11 cellular contexts compared by ENCODE assay signal in the genomic region with DNA sequence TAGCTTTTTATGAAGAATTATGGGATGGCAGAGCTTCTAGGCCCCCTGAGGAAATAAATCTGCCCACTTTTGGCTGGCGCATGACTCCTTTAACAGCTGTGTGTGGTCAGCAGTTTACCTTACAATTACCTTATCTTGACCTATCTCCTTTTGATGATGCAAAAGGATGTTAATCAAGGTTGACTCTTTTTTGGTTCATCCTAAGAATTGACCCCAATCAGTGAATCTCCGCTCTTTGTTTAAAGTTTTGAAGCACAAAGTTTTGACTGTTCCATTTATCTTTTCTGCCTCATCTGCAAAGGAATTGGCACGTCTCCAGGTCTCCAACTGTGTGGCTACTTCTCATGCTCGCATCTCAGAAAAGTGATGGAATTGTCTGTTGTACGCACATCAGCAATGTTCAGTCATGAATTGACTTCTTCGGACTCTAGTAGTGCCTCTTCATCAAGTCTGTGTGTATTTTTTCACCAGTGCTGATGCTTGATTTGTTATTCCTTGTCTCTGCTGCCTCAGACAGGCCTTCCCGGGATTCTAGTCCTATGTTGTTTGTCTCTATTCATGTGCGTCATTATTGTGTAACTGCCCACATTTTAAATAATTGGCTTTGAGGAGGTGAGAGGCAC.
A peak's percentile ranks its signal among the peaks of the same experiment; 100 is the strongest.
DNase-seq lines count a peak whose midpoint lies in the region; ATAC-seq and TF ChIP-seq lines count a peak whose summit lies in the region.
"Had no signal": no experiment of that assay in that cellular context is flagged by ENCODE, and none has a peak within 500 bp of the region (broad histone marks: within the 10 kb centered on the region; RNA-seq: fewer than 3 reads in every experiment).

No MANE protein-coding gene starts in this region.

- peaks cover 7 to 21% of the 10 kb centered on the region in 2 donors for H3K36me3 Mint-ChIP-seq in activated T-cell treated with anti-CD3 and anti-CD28 coated beads, Interleukin-2, amount 50 U/mL, for 72 hours (ENCODE audit: insufficient read depth in 2 of 2)

- H3K79me2 ChIP-seq in hepatocyte = no peaks in the 10 kb centered on the region

- 60% methylated on average over 8 of the region's 8 CpGs for WGBS in hepatocyte (ENCODE audit: low lambda C conversion rate, missing lambda C conversion rate)
- WGBS in thyroid gland, 2 donors = 46 to 48% methylated on average over 8 of the region's 8 CpGs

- H2AFZ ChIP-seq in hepatocyte = no peak overlapping the region

- TF ChIP-seq POLR2A in thyroid gland (IDR thresholded peaks at IDR 0.05) = no peak

- H3K4me3 Mint-ChIP-seq in activated T-cell treated with anti-CD3 and anti-CD28 coated beads, Interleukin-2, amount 50 U/mL, for 72 hours = no peak overlapping the region

- H3K4me1 Mint-ChIP-seq in activated T-cell treated with anti-CD3 and anti-CD28 coated beads, Interleukin-2, amount 50 U/mL, for 72 hours (ENCODE audit: low read depth) = peaks cover 6% of the 10 kb centered on the region

- POLR2A ChIA-PET in HEK293 (lab: Yijun Ruan, JAX) = no interaction called here

- no peaks in the 10 kb centered on the region for H3K36me3 ChIP-seq in HEK293 (ENCODE audit: control insufficient read depth in 2 of 2, insufficient read depth in 1 of 2, low read length in 2 of 2)
- H3K36me3 ChIP-seq in hepatocyte (replicated peaks; ENCODE audit: insufficient read depth, low read depth) = no peaks in the 10 kb centered on the region
- no peaks in the 10 kb centered on the region for H3K36me3 ChIP-seq in thyroid gland
- H3K36me3 ChIP-seq: cardiac muscle cell, heart right ventricle, stomach had no signal

- H3K27ac ChIP-seq in HEK293 (ENCODE audit: extremely low read depth, low read depth, low read length) = peak overlapping the region; percentile 27
- H3K27ac ChIP-seq in hepatocyte = no peak overlapping the region
- peak overlapping the region in 1 of 3 donors; percentile 24 for H3K27ac ChIP-seq in thyroid gland
- H3K27ac ChIP-seq: cardiac muscle cell, heart right ventricle, stomach had no signal

- no peaks in the 10 kb centered on the region for H3K9me2 ChIP-seq in hepatocyte (replicated peaks; ENCODE audit: insufficient read depth)

- no peaks in the 10 kb centered on the region for H3K27me3 ChIP-seq in hepatocyte
- H3K27me3 ChIP-seq in thyroid gland = no peaks in the 10 kb centered on the region
- H3K27me3 ChIP-seq: cardiac muscle cell, heart right ventricle, stomach had no signal

- no peaks in the 10 kb centered on the region for H4K20me1 ChIP-seq in hepatocyte (ENCODE audit: insufficient read depth, poor library complexity, severe bottlenecking)

- H3K4me1 ChIP-seq in HEK293 (ENCODE audit: control insufficient read depth, insufficient read depth, low read length) (peaks cover 5% of the 10 kb centered on the region; the same call in 1 of the 2 replicates), hepatocyte (ENCODE audit: insufficient read depth) (peaks cover 12% of the 10 kb centered on the region), thyroid gland (peaks cover 0 to 26% of the 10 kb centered on the region in 2 donors)

- intact Hi-C loops in thyroid gland (cut with DNase I) = no loop called here

- TF ChIP-seq CTCF in HEK293 (tag by site-specific recombination; IDR thresholded peaks at IDR 0.05) (no peak), hepatocyte (IDR thresholded peaks at IDR 0.05; ENCODE audit: poor library complexity) (no peak), thyroid gland (IDR thresholded peaks at IDR 0.05) (no peak)

- no peak for ATAC-seq in activated T-cell treated with anti-CD3 and anti-CD28 coated beads, Interleukin-2, amount 50 U/mL, for 72 hours (replicated peaks in 1 of 2)

- H3K27ac Mint-ChIP-seq in activated T-cell treated with anti-CD3 and anti-CD28 coated beads, Interleukin-2, amount 50 U/mL, for 72 hours = no peak overlapping the region

- H3K27me3 Mint-ChIP-seq in activated T-cell treated with anti-CD3 and anti-CD28 coated beads, Interleukin-2, amount 50 U/mL, for 72 hours (ENCODE audit: low read depth) = no peaks in the 10 kb centered on the region

- H3K9me3 ChIP-seq in HEK293 (ENCODE audit: control insufficient read depth, insufficient read depth, low read depth, low read length) (no peaks in the 10 kb centered on the region), hepatocyte (ENCODE audit: low read depth) (no peaks in the 10 kb centered on the region), thyroid gland (no peaks in the 10 kb centered on the region)
- H3K9me3 ChIP-seq: heart right ventricle, stomach had no signal

- H3K4me3 ChIP-seq in HEK293 (ENCODE audit: low read depth, low read length) = no peak overlapping the region
- no peak overlapping the region for H3K4me3 ChIP-seq in hepatocyte
- H3K4me3 ChIP-seq in thyroid gland (replicated peaks in 1 of 3) = no peak overlapping the region
- H3K4me3 ChIP-seq: cardiac muscle cell, heart right ventricle, stomach had no signal

- CTCF ChIA-PET in HEK293 (lab: Yijun Ruan, JAX) = interaction anchor here (1.1 kb wide), 1 partner anchor 612 kb away, joined by 3 read pairs; no protein-coding TSS in a partner anchor

- H3K9me3 Mint-ChIP-seq in activated T-cell treated with anti-CD3 and anti-CD28 coated beads, Interleukin-2, amount 50 U/mL, for 72 hours = peaks cover 6 to 17% of the 10 kb centered on the region in 2 donors

- H3K4me2 ChIP-seq in hepatocyte = peak overlapping the region; percentile 22

- DNase-seq in T1000 (lab: John Stamatoyannopoulos, UW) = peak; percentile 76
- peak; percentile 18 for DNase-seq in hepatocyte (ENCODE audit: low spot score)
- DNase-seq in thyroid gland = peak; percentile 23 to 38
- no peak for DNase-seq in occipital lobe (lab: John Stamatoyannopoulos, UW)
- DNase-seq in cerebellar nuclear complex (lab: John Stamatoyannopoulos, UW) = no peak
- DNase-seq in activated T-cell treated with anti-CD3 and anti-CD28 coated beads, Interleukin-2, amount 50 U/mL, for 72 hours = no peak
- DNase-seq: NCI-H2081, stomach had no signal

TF ChIP-seq in HEK293, 187 proteins besides CTCF, POLR2A, EP300 and RAD21 (continues in another document):
- TF ChIP-seq ZNF155 (tag by site-specific recombination; IDR thresholded peaks at IDR 0.05) = no peak
- no peak for TF ChIP-seq HOXD13 (CRISPR knock-in tag; IDR thresholded peaks at IDR 0.05; ENCODE audit: borderline replicate concordance)
- TF ChIP-seq ZFP41 (tag by site-specific recombination; IDR thresholded peaks at IDR 0.05; ENCODE audit: borderline replicate concordance) = no peak
- TF ChIP-seq, protein P1, sequence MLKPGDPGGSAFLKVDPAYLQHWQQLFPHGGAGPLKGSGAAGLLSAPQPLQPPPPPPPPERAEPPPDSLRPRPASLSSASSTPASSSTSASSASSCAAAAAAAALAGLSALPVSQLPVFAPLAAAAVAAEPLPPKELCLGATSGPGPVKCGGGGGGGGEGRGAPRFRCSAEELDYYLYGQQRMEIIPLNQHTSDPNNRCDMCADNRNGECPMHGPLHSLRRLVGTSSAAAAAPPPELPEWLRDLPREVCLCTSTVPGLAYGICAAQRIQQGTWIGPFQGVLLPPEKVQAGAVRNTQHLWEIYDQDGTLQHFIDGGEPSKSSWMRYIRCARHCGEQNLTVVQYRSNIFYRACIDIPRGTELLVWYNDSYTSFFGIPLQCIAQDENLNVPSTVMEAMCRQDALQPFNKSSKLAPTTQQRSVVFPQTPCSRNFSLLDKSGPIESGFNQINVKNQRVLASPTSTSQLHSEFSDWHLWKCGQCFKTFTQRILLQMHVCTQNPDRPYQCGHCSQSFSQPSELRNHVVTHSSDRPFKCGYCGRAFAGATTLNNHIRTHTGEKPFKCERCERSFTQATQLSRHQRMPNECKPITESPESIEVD (tag by site-specific recombination; IDR thresholded peaks at IDR 0.05) = peak; percentile 54
- TF ChIP-seq TCF7L2 (IDR thresholded peaks at IDR 0.05; ENCODE audit: borderline replicate concordance, low read depth, low read length) = peak; percentile 81
- TF ChIP-seq, protein P2, sequence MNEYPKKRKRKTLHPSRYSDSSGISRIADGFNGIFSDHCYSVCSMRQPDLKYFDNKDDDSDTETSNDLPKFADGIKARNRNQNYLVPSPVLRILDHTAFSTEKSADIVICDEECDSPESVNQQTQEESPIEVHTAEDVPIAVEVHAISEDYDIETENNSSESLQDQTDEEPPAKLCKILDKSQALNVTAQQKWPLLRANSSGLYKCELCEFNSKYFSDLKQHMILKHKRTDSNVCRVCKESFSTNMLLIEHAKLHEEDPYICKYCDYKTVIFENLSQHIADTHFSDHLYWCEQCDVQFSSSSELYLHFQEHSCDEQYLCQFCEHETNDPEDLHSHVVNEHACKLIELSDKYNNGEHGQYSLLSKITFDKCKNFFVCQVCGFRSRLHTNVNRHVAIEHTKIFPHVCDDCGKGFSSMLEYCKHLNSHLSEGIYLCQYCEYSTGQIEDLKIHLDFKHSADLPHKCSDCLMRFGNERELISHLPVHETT (tag by site-specific recombination; IDR thresholded peaks at IDR 0.05) = peak; percentile 57; the same call in 1 of the 2 replicates
- TF ChIP-seq MYNN (tag by site-specific recombination; IDR thresholded peaks at IDR 0.05; ENCODE audit: borderline replicate concordance) = 0 out of 2 replicates have a peak, but pooled peaks have one; percentile 16
- TF ChIP-seq ZNF302 (tag by site-specific recombination; IDR thresholded peaks at IDR 0.05; ENCODE audit: low read depth) = no peak
- TF ChIP-seq ZNF707 (tag by site-specific recombination; IDR thresholded peaks at IDR 0.05) = no peak
- no peak for TF ChIP-seq ZNF138 (tag by site-specific recombination; IDR thresholded peaks at IDR 0.05; ENCODE audit: borderline replicate concordance)
- no peak for TF ChIP-seq BCL11A (tag by site-specific recombination; IDR thresholded peaks at IDR 0.05; ENCODE audit: low read depth)
- no peak for TF ChIP-seq SCRT2 (tag by site-specific recombination; IDR thresholded peaks at IDR 0.05)
- TF ChIP-seq ZNF404 (tag by site-specific recombination; IDR thresholded peaks at IDR 0.05) = no peak
- TF ChIP-seq ZBTB17 (tag by site-specific recombination; IDR thresholded peaks at IDR 0.05) = peak; percentile 79
- peak; percentile 60 for TF ChIP-seq GLIS1 (tag by site-specific recombination; IDR thresholded peaks at IDR 0.05)
- TF ChIP-seq TRIM28 (IDR thresholded peaks at IDR 0.05; ENCODE audit: borderline replicate concordance, low read length) = no peak
- TF ChIP-seq YY2 (tag by site-specific recombination; IDR thresholded peaks at IDR 0.05) = no peak
- TF ChIP-seq, protein P3, sequence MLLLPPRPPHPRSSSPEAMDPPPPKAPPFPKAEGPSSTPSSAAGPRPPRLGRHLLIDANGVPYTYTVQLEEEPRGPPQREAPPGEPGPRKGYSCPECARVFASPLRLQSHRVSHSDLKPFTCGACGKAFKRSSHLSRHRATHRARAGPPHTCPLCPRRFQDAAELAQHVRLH (tag by site-specific recombination; IDR thresholded peaks at IDR 0.05) = no peak
- no peak for TF ChIP-seq ZNF354C (tag by site-specific recombination; IDR thresholded peaks at IDR 0.05; ENCODE audit: borderline replicate concordance, low read depth)

Comparison
In these comparisons a context has a peak if more than half of its experiments do, and no peak if none do; other contexts are left out.
1. DNase-seq: peak in T1000 (single experiment), hepatocyte (single experiment) and thyroid gland (2 of 2); none in occipital lobe (single experiment), cerebellar nuclear complex (0 of 2) and activated T-cell treated with anti-CD3 and anti-CD28 coated beads, Interleukin-2, amount 50 U/mL, for 72 hours (0 of 2).